Comparison of ENCODE assay signal across 2 cellular contexts in the genomic region with DNA sequence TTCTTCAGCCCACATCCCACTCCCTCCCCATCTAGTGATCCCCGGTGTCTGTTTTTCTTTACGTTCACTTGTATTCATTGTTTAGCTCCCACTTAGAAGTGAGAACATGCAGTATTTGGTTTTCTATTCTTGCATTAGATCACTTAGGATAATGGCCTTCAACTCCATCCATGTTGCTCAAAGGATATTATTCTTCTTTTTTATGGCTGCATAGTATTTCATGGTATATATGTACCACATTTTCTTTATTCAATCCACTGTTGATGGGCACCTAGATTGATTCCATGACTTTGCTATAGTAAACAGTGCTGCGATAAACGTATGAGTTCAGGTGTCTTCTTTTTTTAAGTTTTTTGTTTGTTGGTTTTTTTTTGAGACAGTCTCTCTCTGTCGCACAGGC.
TF ChIP-seq lines count a peak whose summit lies in the region.

No MANE protein-coding gene starts in this region.

TF ChIP-seq in HEK293, 187 proteins besides CTCF, POLR2A, EP300 and RAD21:
- TF ChIP-seq SCRT2 (tag by site-specific recombination; IDR thresholded peaks at IDR 0.05) (peak; percentile 66), KLF16 (tag by site-specific recombination; IDR thresholded peaks at IDR 0.05) (no peak), ZNF24 (tag by site-specific recombination; IDR thresholded peaks at IDR 0.05) (no peak), ZNF146 (tag by site-specific recombination; IDR thresholded peaks at IDR 0.05) (peak; percentile 79)

TF ChIP-seq in K562, 482 proteins besides CTCF, POLR2A, EP300 and RAD21:
- no peak for TF ChIP-seq ZNF830 (CRISPR knock-in tag; IDR thresholded peaks at IDR 0.05)
- TF ChIP-seq MCM7 (IDR thresholded peaks at IDR 0.05), result no peak
- peak; percentile 63 for TF ChIP-seq ZNF146 (CRISPR knock-in tag; IDR thresholded peaks at IDR 0.05; ENCODE audit: unreplicated experiment)
